Comparison of ENCODE assay signal across 8 cellular contexts in the genomic region with DNA sequence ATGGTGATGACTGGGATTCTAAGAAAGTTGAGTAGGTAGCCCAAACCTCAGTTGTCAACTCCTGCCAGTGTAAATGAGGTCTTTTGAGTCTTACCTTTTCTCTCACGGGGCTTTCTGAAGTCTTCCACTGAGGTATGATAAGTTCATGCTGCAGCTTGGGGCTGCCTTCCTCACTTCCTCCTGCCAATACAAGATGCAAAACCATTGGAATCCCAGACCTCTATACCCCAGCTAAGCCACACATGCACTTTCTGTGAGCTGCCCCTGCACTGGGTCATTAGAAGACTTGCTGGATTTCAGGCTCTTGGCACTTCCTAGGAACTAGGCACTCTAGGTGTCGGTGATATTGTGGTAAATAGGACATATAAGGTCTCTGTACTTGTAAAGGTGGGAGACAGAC. TPM values are rescaled to one million over a fixed set of nuclear protein-coding genes. Genes with fewer than 3 reads are reported as not detected.
DNase-seq lines count a peak whose midpoint lies in the region; ATAC-seq and TF ChIP-seq lines count a peak whose summit lies in the region.

No MANE protein-coding gene starts in this region.

- H3K4me3 Mint-ChIP-seq in CD4-positive, alpha-beta memory T cell: peak overlapping the region; percentile 82 to 100 (median 96)

- H3K4me3 ChIP-seq in CD4-positive, alpha-beta memory T cell (ENCODE audit: low read length in 2 of 2): peak overlapping the region in 1 of 2 donors; percentile 33
- H3K4me3 ChIP-seq in OCI-LY7 (ENCODE audit: low read depth, low read length, poor library complexity, severe bottlenecking): peak overlapping the region; percentile 81
- H3K4me3 ChIP-seq in mesodermal cell (ENCODE audit: extremely low read depth, insufficient read depth, low read length, poor library complexity, severe bottlenecking): no peak overlapping the region

- H3K27ac Mint-ChIP-seq in CD4-positive, alpha-beta memory T cell: peak overlapping the region; percentile 86 to 97 (median 91)

- DNase-seq in CD4-positive, alpha-beta memory T cell: no peak
- DNase-seq in OCI-LY7 (ENCODE audit: low spot score) (peak; percentile 54), NCI-H774 (lab: John Stamatoyannopoulos, UW) (no peak)
- DNase-seq in activated effector memory CD4-positive, alpha-beta T cell treated with Interleukin-2 at 50 U/mL for 16 hours: no peak
- no peak for DNase-seq in stimulated activated CD4-positive, alpha-beta T cell treated with anti-CD3 and anti-CD28 coated beads, Interleukin-15, amount 100 ng/mL, for 24 hours

- H3K27ac ChIP-seq in CD4-positive, alpha-beta memory T cell (ENCODE audit: low read depth, low read length): peak overlapping the region; percentile 58
- peak overlapping the region; percentile 85 for H3K27ac ChIP-seq in OCI-LY7 (ENCODE audit: low read depth, low read length, poor library complexity, severe bottlenecking)
- peak overlapping the region; percentile 99 for H3K27ac ChIP-seq in mesodermal cell (ENCODE audit: low read depth, low read length, severe bottlenecking)

- CTCF ChIA-PET in CD4-positive, alpha-beta memory T cell (lab: Charles Lee; ENCODE audit: partially characterized antibody): interaction anchor here (1.1 to 3.2 kb wide), 8 partner anchors 8 to 40 kb away, joined by 3 to 22 read pairs (median 4); no protein-coding TSS in a partner anchor
- CTCF ChIA-PET in OCI-LY7 (lab: Charles Lee; ENCODE audit: unreplicated experiment): interaction anchor here (0.5 to 1.0 kb wide), 2 partner anchors 68 to 286 kb away, joined by 3 read pairs; no protein-coding TSS in a partner anchor

- no peaks in the 10 kb centered on the region for H3K27me3 ChIP-seq in CD4-positive, alpha-beta memory T cell (ENCODE audit: insufficient read depth, low read length)

- no peaks in the 10 kb centered on the region for H3K27me3 Mint-ChIP-seq in CD4-positive, alpha-beta memory T cell

- peaks cover 14% of the 10 kb centered on the region for H3K36me3 ChIP-seq in CD4-positive, alpha-beta memory T cell (ENCODE audit: insufficient read depth, low read length)
- H3K36me3 ChIP-seq in OCI-LY7 (ENCODE audit: insufficient read depth, low read length) (peaks cover 40% of the 10 kb centered on the region), mesodermal cell (ENCODE audit: control insufficient read depth, insufficient read depth, low read length) (peaks cover 53% of the 10 kb centered on the region)

- 80 to 86% methylated on average over 2 of the region's 2 CpGs for WGBS in mesodermal cell (ENCODE audit: insufficient coverage in 2 of 2), 2 experiments

- H3K36me3 Mint-ChIP-seq in CD4-positive, alpha-beta memory T cell: peaks cover 35 to 54% of the 10 kb centered on the region in 2 donors

- POLR2A ChIA-PET in CD4-positive, alpha-beta memory T cell (lab: Charles Lee; ENCODE audit: partially characterized antibody): interaction anchor here (1.1 to 13.4 kb wide), 11 partner anchors 10 to 428 kb away, joined by 4 to 220 read pairs (median 6); partner anchors contain the start of gene MED7
- POLR2A ChIA-PET in OCI-LY7 (lab: Charles Lee): interaction anchor here (0.8 to 9.5 kb wide), 15 partner anchors 9 to 148 kb away, joined by 3 to 111 read pairs (median 4); no protein-coding TSS in a partner anchor

- peak overlapping the region; percentile 38; the same call in 1 of the 2 replicates for H2AFZ ChIP-seq in OCI-LY7 (ENCODE audit: low read length)

- no peaks in the 10 kb centered on the region for H3K9me2 ChIP-seq in OCI-LY7 (ENCODE audit: insufficient read depth, low read length)

- no peak for TF ChIP-seq CTCF in OCI-LY7 (conservative IDR thresholded peaks at IDR 0.05; ENCODE audit: low read length)

- peak overlapping the region; percentile 85 for H3K4me2 ChIP-seq in OCI-LY7 (ENCODE audit: low read length)

- ATAC-seq in GM21367 (IDR thresholded peaks at IDR 0.05; ENCODE audit: unreplicated experiment): peak; percentile 1
- no peak for ATAC-seq in GM18868 (IDR thresholded peaks at IDR 0.05; ENCODE audit: unreplicated experiment)

- H3K9me3 Mint-ChIP-seq in CD4-positive, alpha-beta memory T cell: no peaks in the 10 kb centered on the region

- peaks cover 46 to 88% (median 68%) of the 10 kb centered on the region in 4 donors for H3K4me1 Mint-ChIP-seq in CD4-positive, alpha-beta memory T cell

- H4K20me1 ChIP-seq in OCI-LY7 (ENCODE audit: insufficient read depth, low read length): no peaks in the 10 kb centered on the region

- intact Hi-C loops in CD4-positive, alpha-beta memory T cell (cut with micrococcal nuclease): loop anchor here (1.0 to 2.0 kb wide), 2 partner anchors 18 to 30 kb away; no protein-coding TSS in a partner anchor
- intact Hi-C loops in OCI-LY7 (cut with micrococcal nuclease; ENCODE audit: unreplicated experiment): loop anchor here (1.0 to 2.0 kb wide), 5 partner anchors 26 to 304 kb away; partner anchors contain the start of gene CYFIP2

- H3K4me1 ChIP-seq in CD4-positive, alpha-beta memory T cell (ENCODE audit: insufficient read depth, low read length): peaks cover 75% of the 10 kb centered on the region
- H3K4me1 ChIP-seq in OCI-LY7 (ENCODE audit: insufficient read depth, low read length, poor library complexity, severe bottlenecking): peaks cover 47% of the 10 kb centered on the region
- peaks cover 14% of the 10 kb centered on the region for H3K4me1 ChIP-seq in mesodermal cell (ENCODE audit: control insufficient read depth, insufficient read depth, low read length, poor library complexity, severe bottlenecking)

- H3K9me3 ChIP-seq in CD4-positive, alpha-beta memory T cell (ENCODE audit: control insufficient read depth in 1 of 2, low read length in 2 of 2): no peaks in the 10 kb centered on the region
- H3K9me3 ChIP-seq in OCI-LY7 (ENCODE audit: low read length): 0 out of 2 replicates have a peak, but pooled peaks cover 5% of the 10 kb centered on the region
- H3K9me3 ChIP-seq in mesodermal cell (ENCODE audit: control insufficient read depth, low read length): no peaks in the 10 kb centered on the region

- H3K79me2 ChIP-seq in OCI-LY7 (ENCODE audit: insufficient read depth, low read depth, low read length): peaks cover 33% of the 10 kb centered on the region; the same call in 1 of the 2 replicates

- no TSS peak for BruUV-seq in OCI-LY7 (replicated peaks; lab: Mats Ljungman, UMichigan)

RNA-seq across cellular contexts. Expression of gene ADAM19, which starts 4.8 kb away (rescaled TPM):
- total RNA-seq in CD4-positive, alpha-beta memory T cell: 10 to 100 TPM; 31.5 to 33.9 TPM
- polyA plus RNA-seq in CD4-positive, alpha-beta memory T cell: 10 to 100 TPM in 1 of 2 donors, 1 to 10 TPM in 1; 1.9 to 24.4 TPM
- 19.0 and 24.2 TPM in 2 replicates for total RNA-seq in OCI-LY7 (2014; rRNA removed; shearing (Covaris generic))
- 78.3 and 103 TPM in 2 replicates for total RNA-seq in OCI-LY7 (2022)
- 122 TPM for polyA plus RNA-seq in mesodermal cell (2013, experiment 1 of 2)
- 104 TPM for polyA plus RNA-seq in mesodermal cell (2013, experiment 2 of 2)
